ENCODE assay signal across 17 cellular contexts in the genomic region with DNA sequence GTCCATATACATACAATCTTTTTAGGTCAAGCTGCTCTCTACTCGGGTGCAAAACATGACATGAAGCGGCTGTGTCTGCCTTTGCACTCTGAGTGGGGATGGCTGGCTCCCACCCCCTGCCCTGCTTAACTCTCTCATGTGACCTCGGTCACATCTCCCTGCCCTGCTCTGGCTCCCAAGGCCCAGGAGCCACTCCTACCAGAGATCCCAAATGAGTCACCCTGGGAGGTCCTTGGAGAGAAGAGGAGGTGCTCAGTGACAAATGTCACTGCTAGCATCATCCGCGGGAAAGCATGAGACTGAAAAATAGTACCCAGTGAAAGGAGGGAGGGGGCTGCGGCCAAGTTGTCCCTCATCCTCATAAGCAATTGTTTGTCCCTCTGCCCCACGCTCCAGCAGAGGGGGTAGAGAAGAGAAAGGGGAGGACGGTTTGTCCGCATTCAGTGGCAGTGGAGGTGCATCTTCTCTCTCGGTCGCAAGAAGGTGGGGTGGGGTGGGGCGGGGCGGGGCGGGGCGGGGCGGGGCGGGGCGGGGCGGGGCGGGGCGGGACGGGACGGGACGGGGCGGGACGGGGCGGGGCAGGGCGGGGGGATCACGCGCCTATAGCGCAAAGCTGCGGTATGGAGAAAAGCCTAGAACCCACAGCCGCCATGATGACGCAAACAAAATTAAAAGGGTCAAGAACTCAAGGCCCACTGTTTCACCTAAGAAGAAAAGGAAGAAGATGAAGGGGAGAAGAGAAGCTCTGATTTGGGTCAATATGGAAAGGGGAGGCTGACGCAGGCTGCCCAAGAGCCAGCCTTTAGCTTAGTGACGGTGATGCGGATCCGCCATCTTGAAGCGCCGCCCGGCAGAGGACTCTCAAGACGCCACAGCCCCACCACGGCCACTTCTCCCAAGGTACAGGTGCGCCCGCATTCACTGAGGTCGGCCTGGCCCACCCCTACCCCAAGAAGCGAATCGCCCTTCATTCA.
DNase-seq lines count a peak whose midpoint lies in the region; ATAC-seq and TF ChIP-seq lines count a peak whose summit lies in the region.
"Had no signal": no experiment of that assay in that cellular context is flagged by ENCODE, and none has a peak within 500 bp of the region (broad histone marks: within the 10 kb centered on the region; RNA-seq: fewer than 3 reads in every experiment).

No MANE protein-coding gene starts in this region.

- H3K9me3 Mint-ChIP-seq in CD4-positive, alpha-beta T cell, result no peaks in the 10 kb centered on the region
- H3K9me3 Mint-ChIP-seq in activated naive CD8-positive, alpha-beta T cell treated with anti-CD3 and anti-CD28 coated beads, Interleukin-2, amount 10 ng/mL, durations not matched to agents 7 days and 5 days, result no peaks in the 10 kb centered on the region
- H3K9me3 Mint-ChIP-seq: immature natural killer cell; T-helper 1 cell treated with Interleukin-12 subunit alpha and Interleukin-12 subunit beta and Interleukin-4 antibody, amounts not matched to agents 30 μg/mL and 1 μg/mL, for 36 hours had no signal

- H3K36me3 ChIP-seq in heart right ventricle, result peaks cover 0 to 73% (median 44%) of the 10 kb centered on the region in 9 donors
- peaks cover 2 to 73% of the 10 kb centered on the region in 2 donors for H3K36me3 ChIP-seq in gastrocnemius medialis

- H3K9me3 ChIP-seq in CD4-positive, alpha-beta T cell (ENCODE audit: control insufficient read depth, low read length), result no peaks in the 10 kb centered on the region
- H3K9me3 ChIP-seq in heart right ventricle (no peaks in the 10 kb centered on the region), gastrocnemius medialis (no peaks in the 10 kb centered on the region)
- H3K9me3 ChIP-seq: HAP-1, tibial nerve had no signal

- intact Hi-C loops in CD4-positive, alpha-beta T cell (cut with DNase I, micrococcal nuclease), result no loop called here
- intact Hi-C loops in heart right ventricle (cut with DNase I), result no loop called here
- intact Hi-C loops in gastrocnemius medialis (cut with DNase I; ENCODE audit: low total_unique reads), result loop anchor here (5.0 to 10.0 kb wide), 2 partner anchors 761 to 1123 kb away; no protein-coding TSS in a partner anchor

- peak overlapping the region in 9 of 10 donors; percentile 19 to 85 (median 70) for H3K4me3 ChIP-seq in heart right ventricle
- H3K4me3 ChIP-seq in gastrocnemius medialis, result peak overlapping the region; percentile 91 to 96 (median 94)
- H3K4me3 ChIP-seq: HAP-1 had no signal

- H3K4me1 ChIP-seq in heart right ventricle (peaks cover 49 to 93% (median 88%) of the 10 kb centered on the region in 9 donors), gastrocnemius medialis (peaks cover 47 to 71% of the 10 kb centered on the region in 2 donors)
- H3K4me1 ChIP-seq: HAP-1 had no signal

- POLR2A ChIA-PET in CD4-positive, alpha-beta T cell (lab: Charles Lee), result interaction anchor here (2.8 to 2.9 kb wide), 2 partner anchors 18 to 50 kb away, joined by 6 to 11 read pairs; no protein-coding TSS in a partner anchor
- POLR2A ChIA-PET in activated naive CD8-positive, alpha-beta T cell treated with anti-CD3 and anti-CD28 coated beads, Interleukin-2, amount 10 ng/mL, durations not matched to agents 7 days and 5 days (lab: Charles Lee), result no interaction called here

- H3K36me3 Mint-ChIP-seq in CD4-positive, alpha-beta T cell (ENCODE audit: low read depth), result peaks cover 83% of the 10 kb centered on the region
- H3K36me3 Mint-ChIP-seq in activated naive CD8-positive, alpha-beta T cell treated with anti-CD3 and anti-CD28 coated beads, Interleukin-2, amount 10 ng/mL, durations not matched to agents 7 days and 5 days, result peaks cover 23% of the 10 kb centered on the region

- in situ Hi-C loops in gastrocnemius medialis (cut with MboI; ENCODE audit: low sequenced_read_pairs in 4 of 4), result loop anchor here in 1 of 4 donors (25.0 kb wide), 1 partner anchor 1131 kb away; a partner anchor contains a TSS

- H3K27me3 ChIP-seq in CD4-positive, alpha-beta T cell (ENCODE audit: control insufficient read depth, insufficient read depth, low read length), result no peaks in the 10 kb centered on the region
- H3K27me3 ChIP-seq in heart right ventricle (no peaks in the 10 kb centered on the region), gastrocnemius medialis (no peaks in the 10 kb centered on the region)
- H3K27me3 ChIP-seq: tibial nerve had no signal

- ATAC-seq in CD4-positive, alpha-beta T cell (ENCODE audit: poor library complexity), result no peak
- ATAC-seq in activated naive CD8-positive, alpha-beta T cell treated with anti-CD3 and anti-CD28 coated beads, Interleukin-2, amount 10 ng/mL, durations not matched to agents 7 days and 5 days (ENCODE audit: low read depth), result no peak
- ATAC-seq in heart right ventricle (peak in 7 of 8 donors; percentile 35 to 62 (median 47)), gastrocnemius medialis (peak; percentile 28 to 39)

- TF ChIP-seq POLR2A in gastrocnemius medialis (IDR thresholded peaks at IDR 0.05), result peak; percentile 85 to 87

- no peak for DNase-seq in CD4-positive, alpha-beta T cell
- DNase-seq in activated naive CD8-positive, alpha-beta T cell treated with anti-CD3 and anti-CD28 coated beads, Interleukin-2, amount 10 ng/mL, durations not matched to agents 7 days and 5 days, result no peak
- peak in 1 of 2 donors; percentile 62 for DNase-seq in heart right ventricle
- peak; percentile 81 to 88 for DNase-seq in gastrocnemius medialis
- no peak for DNase-seq in stimulated activated CD8-positive, alpha-beta memory T cell treated with anti-CD3 and anti-CD28 coated beads, Interleukin-4, amount 100 ng/mL, for 48 hours
- DNase-seq in NAMALWA (ENCODE audit: low spot score), result no peak
- no peak for DNase-seq in Kasumi-1 (lab: John Stamatoyannopoulos, UW)
- DNase-seq in GM10266 (ENCODE audit: extremely low spot score), result no peak
- DNase-seq: immature natural killer cell; NCI-H2107; OCI-M1; stimulated activated CD4-positive, alpha-beta T cell treated with anti-CD3 and anti-CD28 coated beads, Interleukin-4, amount 100 ng/mL, for 24 hours had no signal

- CTCF ChIA-PET in CD4-positive, alpha-beta T cell (lab: Charles Lee), result interaction anchor here (1.3 to 3.3 kb wide), 2 partner anchors 21 to 67 kb away, joined by 3 to 14 read pairs; no protein-coding TSS in a partner anchor

- 85 to 90% methylated on average over 35 to 48 of the region's 48 CpGs for WGBS in heart right ventricle, 2 donors

- no peaks in the 10 kb centered on the region for H3K27me3 Mint-ChIP-seq in CD4-positive, alpha-beta T cell
- H3K27me3 Mint-ChIP-seq in activated naive CD8-positive, alpha-beta T cell treated with anti-CD3 and anti-CD28 coated beads, Interleukin-2, amount 10 ng/mL, durations not matched to agents 7 days and 5 days, result no peaks in the 10 kb centered on the region

- H3K4me1 Mint-ChIP-seq in CD4-positive, alpha-beta T cell (ENCODE audit: low read depth), result peaks cover 81% of the 10 kb centered on the region
- H3K4me1 Mint-ChIP-seq in activated naive CD8-positive, alpha-beta T cell treated with anti-CD3 and anti-CD28 coated beads, Interleukin-2, amount 10 ng/mL, durations not matched to agents 7 days and 5 days, result peaks cover 32% of the 10 kb centered on the region

- no peak for TF ChIP-seq CTCF in CD4-positive, alpha-beta T cell (IDR thresholded peaks at IDR 0.05)
- TF ChIP-seq CTCF in heart right ventricle (IDR thresholded peaks at IDR 0.05) (no peak), gastrocnemius medialis (IDR thresholded peaks at IDR 0.05 in 4 of 5, conservative IDR thresholded peaks at IDR 0.05 in 1 of 5) (no peak), GM10266 (IDR thresholded peaks at IDR 0.05; ENCODE audit: control insufficient read depth, insufficient read depth, low read depth, missing control alignments) (no peak)

- no peak overlapping the region for H3K27ac ChIP-seq in CD4-positive, alpha-beta T cell (ENCODE audit: low read depth, low read length)
- H3K27ac ChIP-seq in heart right ventricle, result peak overlapping the region; percentile 19 to 100 (median 92)
- H3K27ac ChIP-seq in gastrocnemius medialis, result peak overlapping the region; percentile 96 to 100 (median 99)
- H3K27ac ChIP-seq: KMS-11 had no signal

- peak overlapping the region; percentile 66 for H3K27ac Mint-ChIP-seq in CD4-positive, alpha-beta T cell
- peak overlapping the region; percentile 33 for H3K27ac Mint-ChIP-seq in activated naive CD8-positive, alpha-beta T cell treated with anti-CD3 and anti-CD28 coated beads, Interleukin-2, amount 10 ng/mL, durations not matched to agents 7 days and 5 days

- H3K4me3 Mint-ChIP-seq in CD4-positive, alpha-beta T cell, result peak overlapping the region; percentile 16
- H3K4me3 Mint-ChIP-seq in activated naive CD8-positive, alpha-beta T cell treated with anti-CD3 and anti-CD28 coated beads, Interleukin-2, amount 10 ng/mL, durations not matched to agents 7 days and 5 days, result no peak overlapping the region
- H3K4me3 Mint-ChIP-seq: CD14-positive monocyte; immature natural killer cell; T-helper 1 cell treated with Interleukin-12 subunit alpha and Interleukin-12 subunit beta and Interleukin-4 antibody, amounts not matched to agents 30 μg/mL and 1 μg/mL, for 36 hours had no signal

Comparison
In these comparisons a context has a peak if more than half of its experiments do, and no peak if none do; other contexts are left out.
1. ATAC-seq: peak in heart right ventricle (7 of 8) and gastrocnemius medialis (2 of 2); none in CD4-positive, alpha-beta T cell (single experiment) and activated naive CD8-positive, alpha-beta T cell treated with anti-CD3 and anti-CD28 coated beads, Interleukin-2, amount 10 ng/mL, durations not matched to agents 7 days and 5 days (single experiment).
2. DNase-seq: peak in gastrocnemius medialis (2 of 2); none in CD4-positive, alpha-beta T cell (0 of 10), activated naive CD8-positive, alpha-beta T cell treated with anti-CD3 and anti-CD28 coated beads, Interleukin-2, amount 10 ng/mL, durations not matched to agents 7 days and 5 days (single experiment), stimulated activated CD8-positive, alpha-beta memory T cell treated with anti-CD3 and anti-CD28 coated beads, Interleukin-4, amount 100 ng/mL, for 48 hours (single experiment), NAMALWA (single experiment), Kasumi-1 (0 of 2) and GM10266 (single experiment).